Comparison of ENCODE assay signal across 8 cellular contexts in the genomic region with DNA sequence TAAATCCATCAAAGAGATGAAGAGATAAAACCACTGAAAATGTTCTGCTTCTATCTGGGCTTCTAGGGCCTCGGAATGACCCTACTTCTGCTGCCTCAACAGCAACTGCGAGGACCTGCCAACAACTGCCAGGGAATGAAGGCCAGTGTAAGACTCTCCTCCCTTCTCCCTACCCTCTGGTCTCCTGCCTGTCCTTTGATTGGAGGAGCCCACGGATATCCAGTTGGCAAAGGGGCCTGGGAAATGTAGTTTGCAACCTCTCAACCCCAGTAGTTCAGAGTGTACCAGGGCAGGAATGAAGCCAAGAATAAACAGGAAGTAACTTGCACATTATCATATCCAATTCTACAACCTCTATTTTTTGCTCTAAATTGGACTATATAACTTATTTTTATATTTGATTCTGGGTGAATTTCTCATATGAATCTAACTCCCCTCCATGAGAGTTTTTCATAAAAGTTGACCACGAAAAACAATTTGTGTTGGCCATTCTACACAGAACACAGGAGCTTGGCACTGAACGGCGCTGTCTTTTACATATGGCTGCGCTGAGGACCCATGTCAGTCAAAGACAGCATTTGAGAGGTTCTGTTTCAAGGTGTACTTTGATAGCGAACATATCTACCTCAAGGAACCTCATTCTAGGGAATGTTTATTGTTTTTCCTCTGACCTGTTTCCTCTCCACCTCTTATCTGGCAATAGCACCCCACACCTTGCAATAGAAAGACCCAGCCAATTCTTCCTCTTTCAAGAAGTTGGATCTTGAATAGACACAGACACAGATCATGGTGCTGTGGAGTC.
DNase-seq lines count a peak whose midpoint lies in the region; ATAC-seq and TF ChIP-seq lines count a peak whose summit lies in the region.

No MANE protein-coding gene starts in this region.

- H3K36me3 ChIP-seq in gastroesophageal sphincter = no peaks in the 10 kb centered on the region
- H3K36me3 ChIP-seq in transverse colon = no peaks in the 10 kb centered on the region

- H3K9me3 Mint-ChIP-seq in immature natural killer cell = no peaks in the 10 kb centered on the region

- H3K4me3 Mint-ChIP-seq in immature natural killer cell = no peak overlapping the region

- intact Hi-C loops in transverse colon (cut with DNase I; ENCODE audit: low total_unique reads) = no loop called here

- TF ChIP-seq POLR2A in gastroesophageal sphincter (IDR thresholded peaks at IDR 0.05) = no peak
- TF ChIP-seq POLR2A in transverse colon (IDR thresholded peaks at IDR 0.05) = no peak

- H3K27me3 ChIP-seq in gastroesophageal sphincter (no peaks in the 10 kb centered on the region), transverse colon (no peaks in the 10 kb centered on the region)

- H3K9me3 ChIP-seq in gastroesophageal sphincter = no peaks in the 10 kb centered on the region
- no peaks in the 10 kb centered on the region for H3K9me3 ChIP-seq in transverse colon

- no peaks in the 10 kb centered on the region for H3K4me1 ChIP-seq in gastroesophageal sphincter
- H3K4me1 ChIP-seq in transverse colon = peaks cover 0 to 22% (median 3%) of the 10 kb centered on the region in 4 donors

- TF ChIP-seq EP300 in gastroesophageal sphincter (IDR thresholded peaks at IDR 0.05) (no peak), transverse colon (IDR thresholded peaks at IDR 0.05; ENCODE audit: low read depth) (no peak)

- ATAC-seq in gastroesophageal sphincter (peak; percentile 70), GM18502 (IDR thresholded peaks at IDR 0.05; ENCODE audit: poor library complexity, unreplicated experiment) (no peak), GM19324 (IDR thresholded peaks at IDR 0.05; ENCODE audit: low FRiP score, unreplicated experiment) (no peak)

- peak; percentile 51 for DNase-seq in AG20443 (ENCODE audit: low spot score)
- peak; percentile 31 for DNase-seq in HuH-7.5 (ENCODE audit: low spot score)
- peak; percentile 60 for DNase-seq in RPMI8226
- DNase-seq in transverse colon = peak; percentile 50
- DNase-seq in immature natural killer cell = no peak

- no peaks in the 10 kb centered on the region for H3K36me3 Mint-ChIP-seq in immature natural killer cell

- H3K27ac Mint-ChIP-seq in immature natural killer cell = no peak overlapping the region

- H3K4me1 Mint-ChIP-seq in immature natural killer cell = no peaks in the 10 kb centered on the region

- H3K27ac ChIP-seq in gastroesophageal sphincter (no peak overlapping the region), transverse colon (peak overlapping the region in 2 of 4 donors; percentile 15 to 51)

- 70 to 88% methylated on average over 7 to 8 of the region's 8 CpGs for WGBS in gastroesophageal sphincter (ENCODE audit: low coverage in 1 of 2), 2 donors
- 86 to 100% methylated on average over 4 to 8 of the region's 8 CpGs for WGBS in transverse colon (ENCODE audit: low coverage in 1 of 2), 2 donors

- in situ Hi-C loops in transverse colon (cut with MboI; ENCODE audit: low pct_ligation_motif_present in 1 of 4, low pct_unique_long_range_greater_than_20kb in 1 of 4, low sequenced_read_pairs in 3 of 4) = loop anchor here in 1 of 4 donors (10.0 kb wide), 1 partner anchor 182 kb away; no protein-coding TSS in a partner anchor

- no peak overlapping the region for H3K4me3 ChIP-seq in gastroesophageal sphincter
- no peak overlapping the region for H3K4me3 ChIP-seq in transverse colon

- peaks cover 0 to 2% (median 0%) of the 10 kb centered on the region in 3 donors for H3K27me3 Mint-ChIP-seq in immature natural killer cell (ENCODE audit: low read depth in 3 of 3)

- TF ChIP-seq CTCF in gastroesophageal sphincter (IDR thresholded peaks at IDR 0.05) (no peak), transverse colon (IDR thresholded peaks at IDR 0.05) (no peak)

Comparison
In these comparisons a context has a peak if more than half of its experiments do, and no peak if none do; other contexts are left out.
1. DNase-seq: peak in AG20443 (single experiment), HuH-7.5 (single experiment), RPMI8226 (single experiment) and transverse colon (single experiment); none in immature natural killer cell (0 of 3).